ENCODE assay signal across 9 cellular contexts in genomic region chr13:22161871-22162270, GRCh38.
DNase-seq lines count a peak whose midpoint lies in the region; ATAC-seq lines count a peak whose summit lies in the region.
"Had no signal": no experiment of that assay in that cellular context is flagged by ENCODE, and none has a peak within 500 bp of the region (broad histone marks: within the 10 kb centered on the region; RNA-seq: fewer than 3 reads in every experiment).

No MANE protein-coding gene starts in this region.

- H3K4me3 Mint-ChIP-seq in activated naive CD8-positive, alpha-beta T cell treated with anti-CD3 and anti-CD28 coated beads, Interleukin-2, amount 10 ng/mL, durations not matched to agents 7 days and 5 days: peak overlapping the region; percentile 18
- H3K4me3 Mint-ChIP-seq: dendritic cell treated with granulocyte-macrophage colony-stimulating factor and Interleukin-4, amounts not matched to agents 40 ng/mL and 50 ng/mL, for 4 days had no signal

- ATAC-seq in GM18517 (IDR thresholded peaks at IDR 0.05; ENCODE audit: unreplicated experiment) (peak; percentile 91), GM21390 (IDR thresholded peaks at IDR 0.05; ENCODE audit: unreplicated experiment) (peak; percentile 95), HG03139 (IDR thresholded peaks at IDR 0.05; ENCODE audit: unreplicated experiment) (peak; percentile 81), Right ventricle myocardium superior (ENCODE audit: poor library complexity) (no peak)
- no peak for ATAC-seq in activated naive CD8-positive, alpha-beta T cell treated with anti-CD3 and anti-CD28 coated beads, Interleukin-2, amount 10 ng/mL, durations not matched to agents 7 days and 5 days (ENCODE audit: low read depth)

- no peak overlapping the region for H3K27ac Mint-ChIP-seq in activated naive CD8-positive, alpha-beta T cell treated with anti-CD3 and anti-CD28 coated beads, Interleukin-2, amount 10 ng/mL, durations not matched to agents 7 days and 5 days

- H3K4me1 Mint-ChIP-seq in activated naive CD8-positive, alpha-beta T cell treated with anti-CD3 and anti-CD28 coated beads, Interleukin-2, amount 10 ng/mL, durations not matched to agents 7 days and 5 days: peaks cover 14% of the 10 kb centered on the region

- no peaks in the 10 kb centered on the region for H3K27me3 Mint-ChIP-seq in activated naive CD8-positive, alpha-beta T cell treated with anti-CD3 and anti-CD28 coated beads, Interleukin-2, amount 10 ng/mL, durations not matched to agents 7 days and 5 days

- POLR2A ChIA-PET in activated naive CD8-positive, alpha-beta T cell treated with anti-CD3 and anti-CD28 coated beads, Interleukin-2, amount 10 ng/mL, durations not matched to agents 7 days and 5 days (lab: Charles Lee): no interaction called here

- intact Hi-C loops in Right ventricle myocardium superior (cut with DNase I): no loop called here

- H3K9me3 Mint-ChIP-seq in activated naive CD8-positive, alpha-beta T cell treated with anti-CD3 and anti-CD28 coated beads, Interleukin-2, amount 10 ng/mL, durations not matched to agents 7 days and 5 days: no peaks in the 10 kb centered on the region
- H3K9me3 Mint-ChIP-seq: dendritic cell treated with granulocyte-macrophage colony-stimulating factor and Interleukin-4, amounts not matched to agents 40 ng/mL and 50 ng/mL, for 4 days had no signal

- no peak for DNase-seq in activated naive CD8-positive, alpha-beta T cell treated with anti-CD3 and anti-CD28 coated beads, Interleukin-2, amount 10 ng/mL, durations not matched to agents 7 days and 5 days
- no peak for DNase-seq in DMS53 treated with DMSO at 0.1 percent for 48 hours (lab: John Stamatoyannopoulos, UW; ENCODE audit: unreplicated experiment)
- DNase-seq in Right ventricle myocardium superior: no peak
- DNase-seq in activated naive CD4-positive, alpha-beta T cell (lab: John Stamatoyannopoulos, UW): no peak
- DNase-seq in DMS153 treated with DMSO at 0.1 percent for 48 hours (lab: John Stamatoyannopoulos, UW; ENCODE audit: unreplicated experiment): no peak

- H3K36me3 Mint-ChIP-seq in activated naive CD8-positive, alpha-beta T cell treated with anti-CD3 and anti-CD28 coated beads, Interleukin-2, amount 10 ng/mL, durations not matched to agents 7 days and 5 days: no peaks in the 10 kb centered on the region

Comparison
In these comparisons a context has a peak if more than half of its experiments do, and no peak if none do; other contexts are left out.
1. ATAC-seq: peak in GM18517 (single experiment), GM21390 (single experiment) and HG03139 (single experiment); none in activated naive CD8-positive, alpha-beta T cell treated with anti-CD3 and anti-CD28 coated beads, Interleukin-2, amount 10 ng/mL, durations not matched to agents 7 days and 5 days (single experiment) and Right ventricle myocardium superior (single experiment).